In the genomic region with DNA sequence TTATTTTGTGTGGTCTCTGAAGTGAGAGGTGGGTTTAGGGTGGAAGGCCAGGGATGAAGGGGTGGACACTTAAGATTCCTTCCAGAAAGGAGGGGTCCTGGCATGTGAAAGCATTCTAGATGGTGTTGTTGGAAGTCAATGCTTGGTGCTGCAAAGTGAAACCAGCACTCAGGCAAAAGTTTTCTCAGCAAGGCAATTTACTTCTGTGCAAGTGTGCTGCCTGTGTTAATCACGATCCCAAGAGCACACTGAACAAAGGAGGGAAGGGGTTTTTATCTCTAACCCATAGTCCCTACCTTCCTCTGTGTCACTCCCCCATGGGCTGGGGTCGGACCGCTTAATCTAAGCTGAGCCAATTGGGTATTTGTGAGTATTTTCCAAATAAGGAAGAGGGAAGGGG, we compare ENCODE assay signal across 11 cellular contexts. TPM values are rescaled to one million over a fixed set of nuclear protein-coding genes. Genes with fewer than 3 reads are reported as not detected.
DNase-seq lines count a peak whose midpoint lies in the region; ATAC-seq lines count a peak whose summit lies in the region.
"Had no signal": no experiment of that assay in that cellular context is flagged by ENCODE, and none has a peak within 500 bp of the region (broad histone marks: within the 10 kb centered on the region; RNA-seq: fewer than 3 reads in every experiment).

No MANE protein-coding gene starts in this region.

- POLR2A ChIA-PET in activated CD8-positive, alpha-beta T cell treated with anti-CD3 and anti-CD28 coated beads, Interleukin-2, amount 10 ng/mL, durations not matched to agents 7 days and 5 days (lab: Charles Lee) = no interaction called here

- H3K9ac ChIP-seq in subcutaneous abdominal adipose tissue (ENCODE audit: low read length in 5 of 5) = no peak overlapping the region

- H3K4me3 Mint-ChIP-seq in activated T-cell treated with anti-CD3 and anti-CD28 coated beads, Interleukin-2, amount 50 U/mL, for 72 hours = peak overlapping the region; percentile 90 to 94
- peak overlapping the region; percentile 90 for H3K4me3 Mint-ChIP-seq in activated CD8-positive, alpha-beta T cell treated with anti-CD3 and anti-CD28 coated beads, Interleukin-2, amount 10 ng/mL, durations not matched to agents 7 days and 5 days

- H3K36me3 Mint-ChIP-seq in activated T-cell treated with anti-CD3 and anti-CD28 coated beads, Interleukin-2, amount 50 U/mL, for 72 hours (ENCODE audit: insufficient read depth in 2 of 2) = peaks cover 65 to 76% of the 10 kb centered on the region in 2 donors
- H3K36me3 Mint-ChIP-seq in activated CD8-positive, alpha-beta T cell treated with anti-CD3 and anti-CD28 coated beads, Interleukin-2, amount 10 ng/mL, durations not matched to agents 7 days and 5 days (ENCODE audit: low read depth) = peaks cover 70% of the 10 kb centered on the region

- H3K4me1 ChIP-seq in subcutaneous abdominal adipose tissue (ENCODE audit: control insufficient read depth in 5 of 5, insufficient read depth in 5 of 5, low read length in 5 of 5) = peaks cover 0 to 19% (median 17%) of the 10 kb centered on the region in 5 donors

- H3K4me3 ChIP-seq in iPS-18c (ENCODE audit: insufficient read depth, low read depth, low read length) = peak overlapping the region; percentile 94
- peak overlapping the region; percentile 88 to 97 (median 96) for H3K4me3 ChIP-seq in subcutaneous abdominal adipose tissue (ENCODE audit: low read depth in 1 of 5, low read length in 5 of 5)

- peak overlapping the region; percentile 31 for H3K27ac Mint-ChIP-seq in activated T-cell treated with anti-CD3 and anti-CD28 coated beads, Interleukin-2, amount 50 U/mL, for 72 hours
- peak overlapping the region; percentile 88 for H3K27ac Mint-ChIP-seq in activated CD8-positive, alpha-beta T cell treated with anti-CD3 and anti-CD28 coated beads, Interleukin-2, amount 10 ng/mL, durations not matched to agents 7 days and 5 days

- peaks cover 48% of the 10 kb centered on the region for H3K9me3 ChIP-seq in iPS-18c (ENCODE audit: control insufficient read depth, insufficient read depth, low read length)
- H3K9me3 ChIP-seq in subcutaneous abdominal adipose tissue (ENCODE audit: control insufficient read depth in 5 of 5, low read length in 5 of 5) = peaks cover 49 to 71% (median 56%) of the 10 kb centered on the region in 5 donors

- H3K36me3 ChIP-seq in subcutaneous abdominal adipose tissue (ENCODE audit: control insufficient read depth in 5 of 5, insufficient read depth in 5 of 5, low read length in 5 of 5) = peaks cover 13 to 48% (median 45%) of the 10 kb centered on the region in 5 donors

- CTCF ChIA-PET in activated CD8-positive, alpha-beta T cell treated with anti-CD3 and anti-CD28 coated beads, Interleukin-2, amount 10 ng/mL, durations not matched to agents 7 days and 5 days (lab: Charles Lee) = no interaction called here

- ATAC-seq in activated T-cell treated with anti-CD3 and anti-CD28 coated beads, Interleukin-2, amount 50 U/mL, for 72 hours (replicated peaks in 1 of 2) = no peak
- ATAC-seq in activated CD8-positive, alpha-beta T cell treated with anti-CD3 and anti-CD28 coated beads, Interleukin-2, amount 10 ng/mL, durations not matched to agents 7 days and 5 days = no peak
- no peak for ATAC-seq in HG02970 (IDR thresholded peaks at IDR 0.05; ENCODE audit: low FRiP score, unreplicated experiment)
- ATAC-seq: pancreas had no signal

- no peak for DNase-seq in activated T-cell treated with anti-CD3 and anti-CD28 coated beads, Interleukin-2, amount 50 U/mL, for 72 hours
- DNase-seq in activated T-cell treated with anti-CD3 and anti-CD28 coated beads, Interleukin-2, amount 50 U/mL, for 48 hours = no peak
- DNase-seq in activated CD8-positive, alpha-beta T cell treated with anti-CD3 and anti-CD28 coated beads, Interleukin-2, amount 10 ng/mL, durations not matched to agents 7 days and 5 days = no peak
- DNase-seq in caudate nucleus (lab: John Stamatoyannopoulos, UW) (no peak), NCI-H2227 (lab: John Stamatoyannopoulos, UW; ENCODE audit: unreplicated experiment) (no peak)
- DNase-seq: pancreas, upper lobe of left lung had no signal

- H3K27ac ChIP-seq in subcutaneous abdominal adipose tissue (ENCODE audit: low read depth, low read length) = no peak overlapping the region
- H3K27ac ChIP-seq in caudate nucleus (ENCODE audit: low read depth, low read length) = no peak overlapping the region
- H3K27ac ChIP-seq: pancreas had no signal

- no peaks in the 10 kb centered on the region for H3K27me3 Mint-ChIP-seq in activated T-cell treated with anti-CD3 and anti-CD28 coated beads, Interleukin-2, amount 50 U/mL, for 72 hours (ENCODE audit: low read depth)
- no peaks in the 10 kb centered on the region for H3K27me3 Mint-ChIP-seq in activated CD8-positive, alpha-beta T cell treated with anti-CD3 and anti-CD28 coated beads, Interleukin-2, amount 10 ng/mL, durations not matched to agents 7 days and 5 days (ENCODE audit: low read depth)

- peaks cover 36% of the 10 kb centered on the region for H3K4me1 Mint-ChIP-seq in activated T-cell treated with anti-CD3 and anti-CD28 coated beads, Interleukin-2, amount 50 U/mL, for 72 hours (ENCODE audit: low read depth)
- H3K4me1 Mint-ChIP-seq in activated CD8-positive, alpha-beta T cell treated with anti-CD3 and anti-CD28 coated beads, Interleukin-2, amount 10 ng/mL, durations not matched to agents 7 days and 5 days (ENCODE audit: low read depth) = peaks cover 20% of the 10 kb centered on the region

- H3K27me3 ChIP-seq in subcutaneous abdominal adipose tissue (ENCODE audit: control insufficient read depth in 5 of 5, insufficient read depth in 4 of 5, low read length in 5 of 5) = no peaks in the 10 kb centered on the region
- H3K27me3 ChIP-seq: pancreas, upper lobe of left lung had no signal

- H3K9me3 Mint-ChIP-seq in activated T-cell treated with anti-CD3 and anti-CD28 coated beads, Interleukin-2, amount 50 U/mL, for 72 hours = peaks cover 39 to 58% of the 10 kb centered on the region in 2 donors
- H3K9me3 Mint-ChIP-seq in activated CD8-positive, alpha-beta T cell treated with anti-CD3 and anti-CD28 coated beads, Interleukin-2, amount 10 ng/mL, durations not matched to agents 7 days and 5 days (ENCODE audit: insufficient read depth) = peaks cover 55% of the 10 kb centered on the region

RNA-seq across cellular contexts. Expression of gene ZNF134, which starts 1.3 kb away (rescaled TPM):
- total RNA-seq in activated T-cell treated with anti-CD3 and anti-CD28 coated beads, Interleukin-2, amount 50 U/mL, for 72 hours = 10 to 100 TPM; 12.8 to 14.0 TPM
- 10 to 100 TPM; 17.1 to 17.8 TPM for total RNA-seq in activated CD8-positive, alpha-beta T cell treated with anti-CD3 and anti-CD28 coated beads, Interleukin-2, amount 10 ng/mL, durations not matched to agents 7 days and 5 days
- total RNA-seq: HT-29 had no signal

RNA-seq across cellular contexts. Expression of gene ZNF530, which starts 15.7 kb away (rescaled TPM):
- total RNA-seq in activated T-cell treated with anti-CD3 and anti-CD28 coated beads, Interleukin-2, amount 50 U/mL, for 72 hours = 1 to 10 TPM; 5.6 to 7.9 TPM
- 10 to 100 TPM; 10.7 to 10.8 TPM for total RNA-seq in activated CD8-positive, alpha-beta T cell treated with anti-CD3 and anti-CD28 coated beads, Interleukin-2, amount 10 ng/mL, durations not matched to agents 7 days and 5 days

RNA-seq across cellular contexts. Expression of gene ZNF211, which starts 17.6 kb away (rescaled TPM):
- total RNA-seq in activated T-cell treated with anti-CD3 and anti-CD28 coated beads, Interleukin-2, amount 50 U/mL, for 72 hours = 10 to 100 TPM; 13.5 to 18.2 TPM
- total RNA-seq in activated CD8-positive, alpha-beta T cell treated with anti-CD3 and anti-CD28 coated beads, Interleukin-2, amount 10 ng/mL, durations not matched to agents 7 days and 5 days = 10 to 100 TPM; 13.6 to 14.3 TPM

RNA-seq across cellular contexts. Expression of gene ZIK1, which starts 31.4 kb away (rescaled TPM):
- 1 to 10 TPM; 5.1 to 9.0 TPM for total RNA-seq in activated T-cell treated with anti-CD3 and anti-CD28 coated beads, Interleukin-2, amount 50 U/mL, for 72 hours
- 10 to 100 TPM; 12.1 to 12.4 TPM for total RNA-seq in activated CD8-positive, alpha-beta T cell treated with anti-CD3 and anti-CD28 coated beads, Interleukin-2, amount 10 ng/mL, durations not matched to agents 7 days and 5 days

RNA-seq across cellular contexts. Expression of gene ZNF416, which starts 36.6 kb away (rescaled TPM):
- total RNA-seq in activated T-cell treated with anti-CD3 and anti-CD28 coated beads, Interleukin-2, amount 50 U/mL, for 72 hours = 1 to 10 TPM; 3.2 to 5.5 TPM
- 1 to 10 TPM; 5.4 to 5.5 TPM for total RNA-seq in activated CD8-positive, alpha-beta T cell treated with anti-CD3 and anti-CD28 coated beads, Interleukin-2, amount 10 ng/mL, durations not matched to agents 7 days and 5 days
